ENCODE assay signal across 13 cellular contexts in the genomic region with DNA sequence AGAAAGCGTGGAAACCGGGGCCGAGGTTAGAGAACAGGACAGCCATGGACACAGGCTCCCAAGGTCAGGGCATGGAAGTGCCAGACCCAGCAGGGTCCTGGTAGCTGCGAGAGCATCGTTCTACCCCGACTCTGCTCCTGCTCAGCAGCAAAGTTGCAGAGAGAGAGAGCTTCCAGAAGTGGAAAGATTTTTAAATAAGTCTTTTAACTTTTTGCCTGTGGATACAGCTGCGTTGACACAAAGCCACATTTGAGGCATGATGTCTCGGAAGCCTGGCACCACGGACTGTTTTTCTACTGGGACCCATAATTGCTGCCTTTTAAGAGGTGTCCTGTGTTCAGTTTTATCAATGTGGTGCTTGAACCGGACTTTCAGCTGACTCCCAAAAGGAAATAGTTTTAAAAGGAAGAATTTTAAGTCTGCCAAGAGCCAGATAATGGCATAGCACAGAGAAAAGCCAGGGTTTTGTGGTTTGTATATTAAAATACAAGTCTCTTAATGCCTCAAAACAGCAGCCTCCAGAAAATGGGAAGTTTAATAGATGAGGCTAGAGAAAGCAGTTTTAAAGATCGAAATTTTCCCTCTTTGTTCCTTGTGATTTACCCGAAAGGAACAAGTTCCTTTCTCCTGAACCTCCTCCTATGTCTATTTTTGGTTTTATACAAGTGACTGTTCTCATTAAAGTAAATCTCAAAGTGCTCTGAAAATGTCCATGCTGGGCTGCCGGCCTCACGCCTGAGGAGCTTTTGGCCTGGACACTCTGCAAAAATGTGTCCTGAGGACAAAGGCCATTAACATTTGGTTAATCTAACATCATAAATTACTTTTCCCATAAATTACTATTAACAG.
DNase-seq lines count a peak whose midpoint lies in the region; ATAC-seq and TF ChIP-seq lines count a peak whose summit lies in the region.
"Had no signal": no experiment of that assay in that cellular context is flagged by ENCODE, and none has a peak within 500 bp of the region (broad histone marks: within the 10 kb centered on the region; RNA-seq: fewer than 3 reads in every experiment).

No MANE protein-coding gene starts in this region.

- ATAC-seq in natural killer cell treated with Interleukin-12 subunit alpha and Interleukin-12 subunit beta and Interleukin-15 and Interleukin-18, amount 100 ng/mL, for 72 hours: no peak

- peaks cover 1% of the 10 kb centered on the region for H3K36me3 Mint-ChIP-seq in chondrocyte (ENCODE audit: low read depth)
- no peaks in the 10 kb centered on the region for H3K36me3 Mint-ChIP-seq in natural killer cell treated with Interleukin-12 subunit alpha and Interleukin-12 subunit beta and Interleukin-15 and Interleukin-18, amount 100 ng/mL, for 72 hours

- H3K4me1 ChIP-seq in rectal smooth muscle tissue (ENCODE audit: control insufficient read depth, insufficient read depth, low read length): peaks cover 8% of the 10 kb centered on the region

- H3K4me1 Mint-ChIP-seq in chondrocyte (ENCODE audit: low read depth): peaks cover 21% of the 10 kb centered on the region
- no peaks in the 10 kb centered on the region for H3K4me1 Mint-ChIP-seq in natural killer cell treated with Interleukin-12 subunit alpha and Interleukin-12 subunit beta and Interleukin-15 and Interleukin-18, amount 100 ng/mL, for 72 hours (ENCODE audit: low read depth in 2 of 2)
- H3K4me1 Mint-ChIP-seq: B cell had no signal

- H3K9me3 Mint-ChIP-seq in chondrocyte (ENCODE audit: low read depth): no peaks in the 10 kb centered on the region
- H3K9me3 Mint-ChIP-seq in natural killer cell treated with Interleukin-12 subunit alpha and Interleukin-12 subunit beta and Interleukin-15 and Interleukin-18, amount 100 ng/mL, for 72 hours: no peaks in the 10 kb centered on the region

- peak overlapping the region; percentile 65 for H3K4me3 Mint-ChIP-seq in chondrocyte (ENCODE audit: unreplicated experiment)
- no peak overlapping the region for H3K4me3 Mint-ChIP-seq in natural killer cell treated with Interleukin-12 subunit alpha and Interleukin-12 subunit beta and Interleukin-15 and Interleukin-18, amount 100 ng/mL, for 72 hours
- H3K4me3 Mint-ChIP-seq: B cell had no signal

- H3K27ac ChIP-seq in layer of hippocampus (ENCODE audit: low read depth, low read length): peak overlapping the region; percentile 90
- H3K27ac ChIP-seq in rectal smooth muscle tissue (ENCODE audit: low read depth, low read length): peak overlapping the region; percentile 49

- no peaks in the 10 kb centered on the region for H3K27me3 ChIP-seq in layer of hippocampus (ENCODE audit: control insufficient read depth, insufficient read depth, low read length)
- H3K27me3 ChIP-seq in rectal smooth muscle tissue (ENCODE audit: control insufficient read depth, insufficient read depth, low read length): no peaks in the 10 kb centered on the region
- no peaks in the 10 kb centered on the region for H3K27me3 ChIP-seq in H7 (ENCODE audit: control insufficient read depth, insufficient read depth, low read length)

- H3K36me3 ChIP-seq in rectal smooth muscle tissue (ENCODE audit: control insufficient read depth, insufficient read depth, low read length) (no peaks in the 10 kb centered on the region), H7 (replicated peaks; ENCODE audit: control insufficient read depth, insufficient read depth, low read length) (no peaks in the 10 kb centered on the region)

- H3K9ac ChIP-seq in rectal smooth muscle tissue (ENCODE audit: low read length): no peak overlapping the region

- no peaks in the 10 kb centered on the region for H3K27me3 Mint-ChIP-seq in chondrocyte (ENCODE audit: low read depth)
- peaks cover 15 to 30% of the 10 kb centered on the region in 2 donors for H3K27me3 Mint-ChIP-seq in natural killer cell treated with Interleukin-12 subunit alpha and Interleukin-12 subunit beta and Interleukin-15 and Interleukin-18, amount 100 ng/mL, for 72 hours

- TF ChIP-seq CTCF in chondrocyte (IDR thresholded peaks at IDR 0.05): no peak

- H3K4me3 ChIP-seq in rectal smooth muscle tissue (ENCODE audit: low read length) (no peak overlapping the region), H7 (ENCODE audit: insufficient read depth, low read depth, low read length) (no peak overlapping the region)

- DNase-seq in AG20443 (ENCODE audit: low spot score) (peak; percentile 32), chondrocyte (ENCODE audit: low spot score) (no peak), H7 (no peak), GM19238 (ENCODE audit: insufficient read length, low spot score) (no peak), EL (no peak)
- DNase-seq in natural killer cell treated with Interleukin-12 subunit alpha and Interleukin-12 subunit beta and Interleukin-15 and Interleukin-18, amount 100 ng/mL, for 72 hours (ENCODE audit: low spot score): no peak
- DNase-seq: cortex of kidney, KG1, NCI-H526 treated with DMSO at 0.1 percent for 48 hours, T-helper 2 cell had no signal

- H3K27ac Mint-ChIP-seq in chondrocyte (ENCODE audit: unreplicated experiment): peak overlapping the region; percentile 73
- no peak overlapping the region for H3K27ac Mint-ChIP-seq in natural killer cell treated with Interleukin-12 subunit alpha and Interleukin-12 subunit beta and Interleukin-15 and Interleukin-18, amount 100 ng/mL, for 72 hours
- H3K27ac Mint-ChIP-seq: B cell had no signal
